ENCODE assay signal across 1 cellular context in genomic region chr3:151879684-151880282, GRCh38.
TF ChIP-seq lines count a peak whose summit lies in the region.

No MANE protein-coding gene starts in this region.

TF ChIP-seq in GM12878, 131 proteins besides CTCF, POLR2A, EP300 and RAD21 (continued from another document):
- TF ChIP-seq, protein P1, sequence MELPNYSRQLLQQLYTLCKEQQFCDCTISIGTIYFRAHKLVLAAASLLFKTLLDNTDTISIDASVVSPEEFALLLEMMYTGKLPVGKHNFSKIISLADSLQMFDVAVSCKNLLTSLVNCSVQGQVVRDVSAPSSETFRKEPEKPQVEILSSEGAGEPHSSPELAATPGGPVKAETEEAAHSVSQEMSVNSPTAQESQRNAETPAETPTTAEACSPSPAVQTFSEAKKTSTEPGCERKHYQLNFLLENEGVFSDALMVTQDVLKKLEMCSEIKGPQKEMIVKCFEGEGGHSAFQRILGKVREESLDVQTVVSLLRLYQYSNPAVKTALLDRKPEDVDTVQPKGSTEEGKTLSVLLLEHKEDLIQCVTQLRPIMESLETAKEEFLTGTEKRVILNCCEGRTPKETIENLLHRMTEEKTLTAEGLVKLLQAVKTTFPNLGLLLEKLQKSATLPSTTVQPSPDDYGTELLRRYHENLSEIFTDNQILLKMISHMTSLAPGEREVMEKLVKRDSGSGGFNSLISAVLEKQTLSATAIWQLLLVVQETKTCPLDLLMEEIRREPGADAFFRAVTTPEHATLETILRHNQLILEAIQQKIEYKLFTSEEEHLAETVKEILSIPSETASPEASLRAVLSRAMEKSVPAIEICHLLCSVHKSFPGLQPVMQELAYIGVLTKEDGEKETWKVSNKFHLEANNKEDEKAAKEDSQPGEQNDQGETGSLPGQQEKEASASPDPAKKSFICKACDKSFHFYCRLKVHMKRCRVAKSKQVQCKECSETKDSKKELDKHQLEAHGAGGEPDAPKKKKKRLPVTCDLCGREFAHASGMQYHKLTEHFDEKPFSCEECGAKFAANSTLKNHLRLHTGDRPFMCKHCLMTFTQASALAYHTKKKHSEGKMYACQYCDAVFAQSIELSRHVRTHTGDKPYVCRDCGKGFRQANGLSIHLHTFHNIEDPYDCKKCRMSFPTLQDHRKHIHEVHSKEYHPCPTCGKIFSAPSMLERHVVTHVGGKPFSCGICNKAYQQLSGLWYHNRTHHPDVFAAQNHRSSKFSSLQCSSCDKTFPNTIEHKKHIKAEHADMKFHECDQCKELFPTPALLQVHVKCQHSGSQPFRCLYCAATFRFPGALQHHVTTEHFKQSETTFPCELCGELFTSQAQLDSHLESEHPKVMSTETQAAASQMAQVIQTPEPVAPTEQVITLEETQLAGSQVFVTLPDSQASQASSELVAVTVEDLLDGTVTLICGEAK (IDR thresholded peaks at IDR 0.05; ENCODE audit: borderline replicate concordance), result no peak
- no peak for TF ChIP-seq EED (IDR thresholded peaks at IDR 0.05; ENCODE audit: low read depth)
- no peak for TF ChIP-seq POU2F2 (IDR thresholded peaks at IDR 0.05; ENCODE audit: borderline replicate concordance, low read depth, low read length)
- TF ChIP-seq, protein P2, sequence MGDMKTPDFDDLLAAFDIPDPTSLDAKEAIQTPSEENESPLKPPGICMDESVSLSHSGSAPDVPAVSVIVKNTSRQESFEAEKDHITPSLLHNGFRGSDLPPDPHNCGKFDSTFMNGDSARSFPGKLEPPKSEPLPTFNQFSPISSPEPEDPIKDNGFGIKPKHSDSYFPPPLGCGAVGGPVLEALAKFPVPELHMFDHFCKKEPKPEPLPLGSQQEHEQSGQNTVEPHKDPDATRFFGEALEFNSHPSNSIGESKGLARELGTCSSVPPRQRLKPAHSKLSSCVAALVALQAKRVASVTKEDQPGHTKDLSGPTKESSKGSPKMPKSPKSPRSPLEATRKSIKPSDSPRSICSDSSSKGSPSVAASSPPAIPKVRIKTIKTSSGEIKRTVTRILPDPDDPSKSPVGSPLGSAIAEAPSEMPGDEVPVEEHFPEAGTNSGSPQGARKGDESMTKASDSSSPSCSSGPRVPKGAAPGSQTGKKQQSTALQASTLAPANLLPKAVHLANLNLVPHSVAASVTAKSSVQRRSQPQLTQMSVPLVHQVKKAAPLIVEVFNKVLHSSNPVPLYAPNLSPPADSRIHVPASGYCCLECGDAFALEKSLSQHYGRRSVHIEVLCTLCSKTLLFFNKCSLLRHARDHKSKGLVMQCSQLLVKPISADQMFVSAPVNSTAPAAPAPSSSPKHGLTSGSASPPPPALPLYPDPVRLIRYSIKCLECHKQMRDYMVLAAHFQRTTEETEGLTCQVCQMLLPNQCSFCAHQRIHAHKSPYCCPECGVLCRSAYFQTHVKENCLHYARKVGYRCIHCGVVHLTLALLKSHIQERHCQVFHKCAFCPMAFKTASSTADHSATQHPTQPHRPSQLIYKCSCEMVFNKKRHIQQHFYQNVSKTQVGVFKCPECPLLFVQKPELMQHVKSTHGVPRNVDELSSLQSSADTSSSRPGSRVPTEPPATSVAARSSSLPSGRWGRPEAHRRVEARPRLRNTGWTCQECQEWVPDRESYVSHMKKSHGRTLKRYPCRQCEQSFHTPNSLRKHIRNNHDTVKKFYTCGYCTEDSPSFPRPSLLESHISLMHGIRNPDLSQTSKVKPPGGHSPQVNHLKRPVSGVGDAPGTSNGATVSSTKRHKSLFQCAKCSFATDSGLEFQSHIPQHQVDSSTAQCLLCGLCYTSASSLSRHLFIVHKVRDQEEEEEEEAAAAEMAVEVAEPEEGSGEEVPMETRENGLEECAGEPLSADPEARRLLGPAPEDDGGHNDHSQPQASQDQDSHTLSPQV (IDR thresholded peaks at IDR 0.05), result no peak
- no peak for TF ChIP-seq RB1 (IDR thresholded peaks at IDR 0.05; ENCODE audit: borderline replicate concordance)
- TF ChIP-seq, protein P3, sequence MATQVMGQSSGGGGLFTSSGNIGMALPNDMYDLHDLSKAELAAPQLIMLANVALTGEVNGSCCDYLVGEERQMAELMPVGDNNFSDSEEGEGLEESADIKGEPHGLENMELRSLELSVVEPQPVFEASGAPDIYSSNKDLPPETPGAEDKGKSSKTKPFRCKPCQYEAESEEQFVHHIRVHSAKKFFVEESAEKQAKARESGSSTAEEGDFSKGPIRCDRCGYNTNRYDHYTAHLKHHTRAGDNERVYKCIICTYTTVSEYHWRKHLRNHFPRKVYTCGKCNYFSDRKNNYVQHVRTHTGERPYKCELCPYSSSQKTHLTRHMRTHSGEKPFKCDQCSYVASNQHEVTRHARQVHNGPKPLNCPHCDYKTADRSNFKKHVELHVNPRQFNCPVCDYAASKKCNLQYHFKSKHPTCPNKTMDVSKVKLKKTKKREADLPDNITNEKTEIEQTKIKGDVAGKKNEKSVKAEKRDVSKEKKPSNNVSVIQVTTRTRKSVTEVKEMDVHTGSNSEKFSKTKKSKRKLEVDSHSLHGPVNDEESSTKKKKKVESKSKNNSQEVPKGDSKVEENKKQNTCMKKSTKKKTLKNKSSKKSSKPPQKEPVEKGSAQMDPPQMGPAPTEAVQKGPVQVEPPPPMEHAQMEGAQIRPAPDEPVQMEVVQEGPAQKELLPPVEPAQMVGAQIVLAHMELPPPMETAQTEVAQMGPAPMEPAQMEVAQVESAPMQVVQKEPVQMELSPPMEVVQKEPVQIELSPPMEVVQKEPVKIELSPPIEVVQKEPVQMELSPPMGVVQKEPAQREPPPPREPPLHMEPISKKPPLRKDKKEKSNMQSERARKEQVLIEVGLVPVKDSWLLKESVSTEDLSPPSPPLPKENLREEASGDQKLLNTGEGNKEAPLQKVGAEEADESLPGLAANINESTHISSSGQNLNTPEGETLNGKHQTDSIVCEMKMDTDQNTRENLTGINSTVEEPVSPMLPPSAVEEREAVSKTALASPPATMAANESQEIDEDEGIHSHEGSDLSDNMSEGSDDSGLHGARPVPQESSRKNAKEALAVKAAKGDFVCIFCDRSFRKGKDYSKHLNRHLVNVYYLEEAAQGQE (IDR thresholded peaks at IDR 0.05; ENCODE audit: low read depth, low read length), result no peak
- no peak for TF ChIP-seq ESRRA (IDR thresholded peaks at IDR 0.05; ENCODE audit: low read length)
- TF ChIP-seq EGR1 (IDR thresholded peaks at IDR 0.05; ENCODE audit: borderline replicate concordance in 1 of 2, low read depth in 2 of 2, low read length in 2 of 2), result no peak
- peak; percentile 45; the same call in 1 of the 2 replicates for TF ChIP-seq NFIC (IDR thresholded peaks at IDR 0.05; ENCODE audit: low read depth, low read length)
- peak; percentile 40 for TF ChIP-seq JUNB (IDR thresholded peaks at IDR 0.05)
- no peak for TF ChIP-seq CUX1 (IDR thresholded peaks at IDR 0.05; ENCODE audit: insufficient replicate concordance, low read depth, low read length)
- no peak for TF ChIP-seq MLLT1 (IDR thresholded peaks at IDR 0.05)
- TF ChIP-seq FOXM1 (IDR thresholded peaks at IDR 0.05; ENCODE audit: low read depth, low read length), result peak; percentile 22; the same call in 1 of the 2 replicates
- TF ChIP-seq ATF2 (IDR thresholded peaks at IDR 0.05; ENCODE audit: low read length), result peak; percentile 20
- no peak for TF ChIP-seq LARP7 (IDR thresholded peaks at IDR 0.05)
- TF ChIP-seq MEF2B (IDR thresholded peaks at IDR 0.05; ENCODE audit: partially characterized antibody, poor library complexity, severe bottlenecking), result peak; percentile 32
- TF ChIP-seq MYC (IDR thresholded peaks at IDR 0.05; ENCODE audit: insufficient read depth, insufficient read length, insufficient replicate concordance, low read length, severe bottlenecking), result no peak
- no peak for TF ChIP-seq RFX5 (IDR thresholded peaks at IDR 0.05; ENCODE audit: low read depth, low read length)
- TF ChIP-seq SREBF1 (IDR thresholded peaks at IDR 0.05; ENCODE audit: low read length), result no peak
- TF ChIP-seq BCLAF1 (IDR thresholded peaks at IDR 0.05), result no peak
- TF ChIP-seq MTA2 (IDR thresholded peaks at IDR 0.05; ENCODE audit: low read depth), result 0 out of 2 replicates have a peak, but pooled peaks have one; percentile 19
